Comparison of ENCODE assay signal across 13 cellular contexts in genomic region chr14:23425798-23426197, GRCh38. TPM values are rescaled to one million over a fixed set of nuclear protein-coding genes. Genes with fewer than 3 reads are reported as not detected.
A peak's percentile ranks its signal among the peaks of the same experiment; 100 is the strongest.
DNase-seq lines count a peak whose midpoint lies in the region; ATAC-seq, FAIRE-seq and TF ChIP-seq lines count a peak whose summit lies in the region.
"Not testable (repeated sequence)": the region's sequence is repeated elsewhere in the genome, so short reads cannot be mapped to it uniquely, and the experiment has no call there.
"Had no signal": no experiment of that assay in that cellular context is flagged by ENCODE, and none has a peak within 500 bp of the region (broad histone marks: within the 10 kb centered on the region; RNA-seq: fewer than 3 reads in every experiment).

No MANE protein-coding gene starts in this region.

- not testable (repeated sequence) for H3K27me3 Mint-ChIP-seq in activated CD8-positive, alpha-beta memory T cell treated with anti-CD3 and anti-CD28 coated beads, Interleukin-2, amount 10 ng/mL, durations not matched to agents 7 days and 5 days; memory B cell
- H3K27me3 Mint-ChIP-seq in endothelial cell (ENCODE audit: unreplicated experiment), result peaks cover 12% of the 10 kb centered on the region

- H3K9me3 Mint-ChIP-seq in activated CD8-positive, alpha-beta memory T cell treated with anti-CD3 and anti-CD28 coated beads, Interleukin-2, amount 10 ng/mL, durations not matched to agents 7 days and 5 days (ENCODE audit: low read depth); endothelial cell (ENCODE audit: unreplicated experiment); memory B cell: not testable (repeated sequence)

- DNase-seq in GM12865 (ENCODE audit: low read depth) (peak; percentile 37), left ventricle myocardium superior (peak; percentile 26)
- DNase-seq in GM18507 (ENCODE audit: extremely low spot score, insufficient read length, low read depth); endothelial cell (ENCODE audit: low spot score); memory B cell (ENCODE audit: low spot score in 2 of 2); urothelium cell line (ENCODE audit: low spot score): not testable (repeated sequence)
- peak; percentile 46 for DNase-seq in activated CD8-positive, alpha-beta memory T cell treated with anti-CD3 and anti-CD28 coated beads, Interleukin-2, amount 10 ng/mL, durations not matched to agents 7 days and 5 days

- not testable (repeated sequence) for ATAC-seq in activated CD8-positive, alpha-beta memory T cell treated with anti-CD3 and anti-CD28 coated beads, Interleukin-2, amount 10 ng/mL, durations not matched to agents 7 days and 5 days; left ventricle myocardium superior
- ATAC-seq in memory B cell (ENCODE audit: low read depth), result peak; percentile 57

- H3K4me3 Mint-ChIP-seq in activated CD8-positive, alpha-beta memory T cell treated with anti-CD3 and anti-CD28 coated beads, Interleukin-2, amount 10 ng/mL, durations not matched to agents 7 days and 5 days; endothelial cell (ENCODE audit: unreplicated experiment); memory B cell: not testable (repeated sequence)

- not testable (repeated sequence) for H3K27ac Mint-ChIP-seq in activated CD8-positive, alpha-beta memory T cell treated with anti-CD3 and anti-CD28 coated beads, Interleukin-2, amount 10 ng/mL, durations not matched to agents 7 days and 5 days; memory B cell
- peak overlapping the region; percentile 48 for H3K27ac Mint-ChIP-seq in endothelial cell (ENCODE audit: unreplicated experiment)

- TF ChIP-seq CTCF in GM12865 (IDR thresholded peaks at IDR 0.05; ENCODE audit: insufficient read depth, low read depth, low read length, missing control alignments); endothelial cell (IDR thresholded peaks at IDR 0.05; ENCODE audit: unreplicated experiment): not testable (repeated sequence)

- intact Hi-C loops in left ventricle myocardium superior (cut with micrococcal nuclease), result not testable (repeated sequence)

- CTCF ChIA-PET in activated CD8-positive, alpha-beta memory T cell treated with anti-CD3 and anti-CD28 coated beads, Interleukin-2, amount 10 ng/mL, durations not matched to agents 7 days and 5 days (lab: Charles Lee), result not testable (repeated sequence)

- not testable (repeated sequence) for H3K4me3 ChIP-seq in GM12865 (ENCODE audit: low read depth, low read length)

- H3K4me1 Mint-ChIP-seq in activated CD8-positive, alpha-beta memory T cell treated with anti-CD3 and anti-CD28 coated beads, Interleukin-2, amount 10 ng/mL, durations not matched to agents 7 days and 5 days, result peaks cover 38% of the 10 kb centered on the region
- not testable (repeated sequence) for H3K4me1 Mint-ChIP-seq in endothelial cell (ENCODE audit: unreplicated experiment); memory B cell

- FAIRE-seq in GM18507 (lab: Jason Lieb, UNC) (peak; percentile 59), urothelium cell line (lab: Jason Lieb, UNC) (peak; percentile 52)

- H3K36me3 Mint-ChIP-seq in activated CD8-positive, alpha-beta memory T cell treated with anti-CD3 and anti-CD28 coated beads, Interleukin-2, amount 10 ng/mL, durations not matched to agents 7 days and 5 days; endothelial cell (ENCODE audit: low read depth, unreplicated experiment); memory B cell: not testable (repeated sequence)

RNA-seq across cellular contexts. Expression of gene MYH7, which starts 9.7 kb away (rescaled TPM):
- total RNA-seq in activated CD8-positive, alpha-beta memory T cell treated with anti-CD3 and anti-CD28 coated beads, Interleukin-2, amount 10 ng/mL, durations not matched to agents 7 days and 5 days, result under 1 TPM; 0.09 to 0.16 TPM
- total RNA-seq in endothelial cell (ENCODE audit: unreplicated experiment) (0.18 TPM), left ventricle myocardium superior (12,717 TPM)
- total RNA-seq: A172; B cell; Caco-2; Calu3; CD4-positive, alpha-beta T cell; CD8-positive, alpha-beta T cell had no signal

RNA-seq across cellular contexts. Expression of gene MYH6, which starts 17.7 kb away (rescaled TPM):
- total RNA-seq in activated CD8-positive, alpha-beta memory T cell treated with anti-CD3 and anti-CD28 coated beads, Interleukin-2, amount 10 ng/mL, durations not matched to agents 7 days and 5 days, result 1 to 10 TPM in 1 of 2 experiments, under 1 TPM in 1; 0.23 to 1.0 TPM
- total RNA-seq in endothelial cell (ENCODE audit: unreplicated experiment) (1.6 TPM), left ventricle myocardium superior (4,258 TPM)
- total RNA-seq: A172; B cell; Caco-2; Calu3; CD4-positive, alpha-beta T cell; CD8-positive, alpha-beta T cell had no signal

RNA-seq across cellular contexts. Expression of gene NGDN, which starts 43.7 kb away (rescaled TPM):
- 10 to 100 TPM; 42.7 to 53.0 TPM for total RNA-seq in activated CD8-positive, alpha-beta memory T cell treated with anti-CD3 and anti-CD28 coated beads, Interleukin-2, amount 10 ng/mL, durations not matched to agents 7 days and 5 days
- 37.7 TPM for total RNA-seq in endothelial cell (ENCODE audit: unreplicated experiment)
- total RNA-seq in left ventricle myocardium superior, result 18.6 TPM

RNA-seq across cellular contexts. Expression of gene CMTM5, which starts 49.0 kb away (rescaled TPM):
- not detected for total RNA-seq in activated CD8-positive, alpha-beta memory T cell treated with anti-CD3 and anti-CD28 coated beads, Interleukin-2, amount 10 ng/mL, durations not matched to agents 7 days and 5 days
- total RNA-seq in endothelial cell (ENCODE audit: unreplicated experiment) (0.26 TPM), left ventricle myocardium superior (not detected)
- total RNA-seq: A172; B cell; Caco-2; Calu3; CD4-positive, alpha-beta T cell; CD8-positive, alpha-beta T cell had no signal

RNA-seq across cellular contexts. Expression of gene IL25, which starts 53.2 kb away (rescaled TPM):
- total RNA-seq in activated CD8-positive, alpha-beta memory T cell treated with anti-CD3 and anti-CD28 coated beads, Interleukin-2, amount 10 ng/mL, durations not matched to agents 7 days and 5 days, result not detected
- not detected for total RNA-seq in endothelial cell (ENCODE audit: unreplicated experiment)
- total RNA-seq in left ventricle myocardium superior, result not detected
- total RNA-seq: A172; B cell; Caco-2; Calu3; CD4-positive, alpha-beta T cell; CD8-positive, alpha-beta T cell had no signal

Comparison
In these comparisons a context has a peak if more than half of its experiments do, and no peak if none do; other contexts are left out.
1. RNA of gene MYH7, which starts 9.7 kb away (total RNA-seq): 12,717 TPM in left ventricle myocardium superior (single experiment); 0.18 TPM in endothelial cell (single experiment) and 0.09 to 0.16 TPM in activated CD8-positive, alpha-beta memory T cell treated with anti-CD3 and anti-CD28 coated beads, Interleukin-2, amount 10 ng/mL, durations not matched to agents 7 days and 5 days; every median in the first group is over 1,000 times any median in the second.
2. RNA of gene MYH6, which starts 17.7 kb away (total RNA-seq): 4,258 TPM in left ventricle myocardium superior (single experiment); 1.6 TPM in endothelial cell (single experiment) and 0.23 to 1.0 TPM in activated CD8-positive, alpha-beta memory T cell treated with anti-CD3 and anti-CD28 coated beads, Interleukin-2, amount 10 ng/mL, durations not matched to agents 7 days and 5 days; every median in the first group is over 1,000 times any median in the second.